ENCODE assay signal across 8 cellular contexts in the genomic region with DNA sequence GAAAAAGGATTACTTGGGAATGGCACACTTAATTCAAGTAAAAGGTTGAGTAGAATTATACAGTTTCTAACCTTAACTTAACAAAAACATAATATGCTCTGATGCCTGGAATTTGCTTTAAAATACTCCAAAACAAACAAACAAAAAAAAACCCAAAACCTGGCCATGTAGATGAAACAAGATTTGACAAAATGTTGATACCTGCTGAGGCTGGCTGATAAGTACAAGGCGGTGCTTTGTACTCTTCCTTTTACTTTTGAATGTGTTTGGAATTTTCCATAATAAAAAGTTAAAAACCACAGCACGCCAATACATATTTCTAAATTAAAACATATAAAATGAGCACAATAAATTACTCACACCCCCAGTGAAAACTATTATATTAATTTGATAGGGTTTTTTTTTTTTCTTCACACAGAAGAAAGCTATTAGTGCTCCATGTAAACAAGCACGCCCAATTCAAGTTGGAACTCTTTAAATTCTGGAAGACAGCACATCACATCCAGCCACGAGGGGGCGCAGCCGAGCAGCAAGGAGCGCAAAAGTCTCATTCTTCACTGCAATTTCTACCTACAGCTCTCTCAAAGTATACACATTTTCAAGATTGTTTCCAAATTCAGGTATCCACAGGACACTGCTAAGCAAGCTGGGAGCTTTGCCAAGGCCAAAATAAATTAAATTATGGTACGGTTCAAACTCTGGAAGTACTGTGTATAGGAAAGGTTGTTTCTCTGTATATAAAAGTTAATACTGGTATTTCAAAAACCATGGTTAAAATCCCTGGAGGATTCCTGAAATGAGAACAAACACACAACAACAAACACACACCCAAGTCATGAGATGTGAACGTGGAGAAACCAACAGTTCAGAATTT. TPM values are rescaled to one million over a fixed set of nuclear protein-coding genes. Genes with fewer than 3 reads are reported as not detected.
DNase-seq lines count a peak whose midpoint lies in the region; ATAC-seq and TF ChIP-seq lines count a peak whose summit lies in the region.

No MANE protein-coding gene starts in this region.

- peak; percentile 65 for DNase-seq in NCI-H2196 (lab: John Stamatoyannopoulos, UW; ENCODE audit: unreplicated experiment)
- DNase-seq in NCI-H2196 treated with DMSO at 0.1 percent for 48 hours (lab: John Stamatoyannopoulos, UW; ENCODE audit: unreplicated experiment) = no peak
- DNase-seq in NCI-H2227 treated with DMSO at 0.1 percent for 48 hours (lab: John Stamatoyannopoulos, UW) = peak; percentile 75
- peak; percentile 91 for DNase-seq in activated CD4-positive, CD25-positive, alpha-beta regulatory T cell treated with anti-CD3 and anti-CD28 coated beads, Interleukin-2, amount 50 U/mL, for 72 hours
- peak; percentile 75 for DNase-seq in central memory CD4-positive, alpha-beta T cell
- peak; percentile 78 to 91 for DNase-seq in stimulated activated CD4-positive, alpha-beta T cell treated with anti-CD3 and anti-CD28 coated beads, Interleukin-4, amount 100 ng/mL, for 4 hours

- no peaks in the 10 kb centered on the region for H3K9me3 ChIP-seq in liver (ENCODE audit: control insufficient read depth in 4 of 4, low read length in 3 of 4)

- no peak for ATAC-seq in HG03469 (IDR thresholded peaks at IDR 0.05; ENCODE audit: unreplicated experiment)

- H3K4me3 ChIP-seq in liver (ENCODE audit: low read depth in 1 of 3, low read length in 3 of 3) = no peak overlapping the region

- H3K4me1 ChIP-seq in liver (ENCODE audit: control insufficient read depth in 4 of 4, insufficient read depth in 4 of 4, low read length in 3 of 4) = peaks cover 6 to 81% (median 52%) of the 10 kb centered on the region in 4 donors

- TF ChIP-seq RAD21 in liver (IDR thresholded peaks at IDR 0.05) = peak; percentile 91 to 92

- peak; percentile 88 for TF ChIP-seq CTCF in liver (IDR thresholded peaks at IDR 0.05; ENCODE audit: low read depth, low read length, missing input control)

- no peaks in the 10 kb centered on the region for H3K27me3 ChIP-seq in liver (ENCODE audit: control insufficient read depth in 4 of 4, insufficient read depth in 4 of 4, low read length in 3 of 4)

- H3K9ac ChIP-seq in liver (ENCODE audit: low read depth in 1 of 2, low read length in 2 of 2) = no peak overlapping the region

- H3K27ac ChIP-seq in liver (ENCODE audit: low read depth in 1 of 2, low read length in 2 of 2) = peak overlapping the region in 1 of 2 donors; percentile 31

- WGBS in liver = 11% methylated on average over 9 of the region's 9 CpGs

- H3K36me3 ChIP-seq in liver (ENCODE audit: control insufficient read depth in 4 of 4, insufficient read depth in 3 of 4, low read depth in 1 of 4, low read length in 3 of 4) = no peaks in the 10 kb centered on the region

TF ChIP-seq in liver, 16 proteins besides CTCF, POLR2A, EP300 and RAD21:
- TF ChIP-seq EGR1 (IDR thresholded peaks at IDR 0.05; ENCODE audit: low read depth in 2 of 2) (no peak), GABPA (IDR thresholded peaks at IDR 0.05 in 1 of 2, conservative IDR thresholded peaks at IDR 0.05 in 1 of 2) (no peak), FOXA1 (IDR thresholded peaks at IDR 0.05) (peak; percentile 58), SP1 (IDR thresholded peaks at IDR 0.05) (no peak), FOXA2 (IDR thresholded peaks at IDR 0.05) (peak; percentile 47), HNF4A (conservative IDR thresholded peaks at IDR 0.05) (peak; percentile 6 to 43), NR2F2 (IDR thresholded peaks at IDR 0.05) (no peak), YY1 (IDR thresholded peaks at IDR 0.05) (no peak), HNF4G (IDR thresholded peaks at IDR 0.05) (no peak), RXRA (IDR thresholded peaks at IDR 0.05) (peak; percentile 13 to 21)
- TF ChIP-seq, protein P1, sequence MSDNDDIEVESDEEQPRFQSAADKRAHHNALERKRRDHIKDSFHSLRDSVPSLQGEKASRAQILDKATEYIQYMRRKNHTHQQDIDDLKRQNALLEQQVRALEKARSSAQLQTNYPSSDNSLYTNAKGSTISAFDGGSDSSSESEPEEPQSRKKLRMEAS (IDR thresholded peaks at IDR 0.05) = no peak
- TF ChIP-seq, protein P2, sequence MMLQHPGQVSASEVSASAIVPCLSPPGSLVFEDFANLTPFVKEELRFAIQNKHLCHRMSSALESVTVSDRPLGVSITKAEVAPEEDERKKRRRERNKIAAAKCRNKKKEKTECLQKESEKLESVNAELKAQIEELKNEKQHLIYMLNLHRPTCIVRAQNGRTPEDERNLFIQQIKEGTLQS (IDR thresholded peaks at IDR 0.05) = no peak
TF ChIP-seq in liver: peak in this region for 4.

RNA-seq across cellular contexts. Expression of gene SERTAD2, which starts 7.5 kb away (rescaled TPM):
- total RNA-seq in liver = 10 to 100 TPM in 1 of 2 donors, 1 to 10 TPM in 1; 5.8 to 13.3 TPM
- polyA plus RNA-seq in liver = 1 to 10 TPM; 5.1 to 7.1 TPM
